In genomic region chrX:13357925-13358324, GRCh38 we compare ENCODE assay signal across 2 cellular contexts.
TF ChIP-seq lines count a peak whose summit lies in the region.

No MANE protein-coding gene starts in this region.

TF ChIP-seq in IMR-90, 13 proteins besides CTCF, POLR2A, EP300 and RAD21 (continued from another document):
- no peak for TF ChIP-seq ELK1 (IDR thresholded peaks at IDR 0.05; ENCODE audit: borderline replicate concordance, low read depth, low read length)
- TF ChIP-seq SMC3 (IDR thresholded peaks at IDR 0.05; ENCODE audit: low read depth, low read length), result no peak
- TF ChIP-seq MXI1 (IDR thresholded peaks at IDR 0.05; ENCODE audit: borderline replicate concordance, low read depth, low read length), result no peak
- no peak for TF ChIP-seq BHLHE40 (IDR thresholded peaks at IDR 0.05; ENCODE audit: low read depth, low read length)
- no peak for TF ChIP-seq RCOR1 (IDR thresholded peaks at IDR 0.05; ENCODE audit: insufficient replicate concordance, low read length)

TF ChIP-seq in SK-N-SH treated with all-trans-retinoic acid at 6 μM for 48 hours, 23 proteins besides CTCF, POLR2A, EP300 and RAD21 (continued from another document):
- TF ChIP-seq ZNF565 (CRISPR knock-in tag; conservative IDR thresholded peaks at IDR 0.05; ENCODE audit: low read depth), result no peak
- TF ChIP-seq PATZ1 (CRISPR knock-in tag; IDR thresholded peaks at IDR 0.05; ENCODE audit: borderline replicate concordance), result no peak
- TF ChIP-seq ESRRG (CRISPR knock-in tag; IDR thresholded peaks at IDR 0.05), result no peak
- TF ChIP-seq SNAI2 (CRISPR knock-in tag; IDR thresholded peaks at IDR 0.05), result no peak
- TF ChIP-seq ZNF8 (CRISPR knock-in tag; IDR thresholded peaks at IDR 0.05), result no peak
- no peak for TF ChIP-seq POU6F1 (CRISPR knock-in tag; IDR thresholded peaks at IDR 0.05; ENCODE audit: borderline replicate concordance, low read depth)
- no peak for TF ChIP-seq ZFP30 (CRISPR knock-in tag; IDR thresholded peaks at IDR 0.05)
- TF ChIP-seq RARB (CRISPR knock-in tag; IDR thresholded peaks at IDR 0.05), result no peak
- no peak for TF ChIP-seq GLIS3 (CRISPR knock-in tag; IDR thresholded peaks at IDR 0.05)
- TF ChIP-seq PPARA (CRISPR knock-in tag; IDR thresholded peaks at IDR 0.05; ENCODE audit: borderline replicate concordance), result no peak
- no peak for TF ChIP-seq ISL1 (CRISPR knock-in tag; IDR thresholded peaks at IDR 0.05)
- no peak for TF ChIP-seq OSR1 (CRISPR knock-in tag; IDR thresholded peaks at IDR 0.05)
